Comparison of ENCODE assay signal across 21 cellular contexts in genomic region chr1:216425577-216425976, GRCh38. TPM values are rescaled to one million over a fixed set of nuclear protein-coding genes. Genes with fewer than 3 reads are reported as not detected.
A peak's percentile ranks its signal among the peaks of the same experiment; 100 is the strongest.
DNase-seq lines count a peak whose midpoint lies in the region; ATAC-seq lines count a peak whose summit lies in the region.
"Had no signal": no experiment of that assay in that cellular context is flagged by ENCODE, and none has a peak within 500 bp of the region (broad histone marks: within the 10 kb centered on the region; RNA-seq: fewer than 3 reads in every experiment).

No MANE protein-coding gene starts in this region.

- intact Hi-C loops in left ventricle myocardium superior (cut with micrococcal nuclease): no loop called here

- H3K36me3 Mint-ChIP-seq in activated T-cell treated with anti-CD3 and anti-CD28 coated beads, Interleukin-2, amount 50 U/mL, for 4 hours (ENCODE audit: insufficient read depth): no peaks in the 10 kb centered on the region
- H3K36me3 Mint-ChIP-seq: activated naive CD8-positive, alpha-beta T cell treated with anti-CD3 and anti-CD28 coated beads for 36 hours; mesothelial cell of epicardium; naive thymus-derived CD8-positive, alpha-beta T cell; T-cell had no signal

- no peaks in the 10 kb centered on the region for H3K27me3 Mint-ChIP-seq in activated T-cell treated with anti-CD3 and anti-CD28 coated beads, Interleukin-2, amount 50 U/mL, for 4 hours (ENCODE audit: low read depth)
- H3K27me3 Mint-ChIP-seq: activated CD4-positive, alpha-beta T cell treated with anti-CD3 and anti-CD28 coated beads, Interleukin-2, amount 10 ng/mL, durations not matched to agents 7 days and 5 days; activated naive CD8-positive, alpha-beta T cell treated with anti-CD3 and anti-CD28 coated beads for 36 hours; naive thymus-derived CD8-positive, alpha-beta T cell; T-cell had no signal

- H3K4me1 Mint-ChIP-seq in activated T-cell treated with anti-CD3 and anti-CD28 coated beads, Interleukin-2, amount 50 U/mL, for 4 hours (ENCODE audit: low read depth): no peaks in the 10 kb centered on the region
- H3K4me1 Mint-ChIP-seq: activated CD4-positive, alpha-beta T cell treated with anti-CD3 and anti-CD28 coated beads, Interleukin-2, amount 10 ng/mL, durations not matched to agents 7 days and 5 days; activated naive CD8-positive, alpha-beta T cell treated with anti-CD3 and anti-CD28 coated beads for 36 hours; mesothelial cell of epicardium; naive thymus-derived CD8-positive, alpha-beta T cell; T-cell had no signal

- H3K9me3 Mint-ChIP-seq in activated T-cell treated with anti-CD3 and anti-CD28 coated beads, Interleukin-2, amount 50 U/mL, for 4 hours: peaks cover 7% of the 10 kb centered on the region
- H3K9me3 Mint-ChIP-seq: activated CD4-positive, alpha-beta T cell treated with anti-CD3 and anti-CD28 coated beads, Interleukin-2, amount 10 ng/mL, durations not matched to agents 7 days and 5 days; mesothelial cell of epicardium had no signal

- peak; percentile 7 for DNase-seq in AG08396 (ENCODE audit: low spot score)
- peak; percentile 4 for DNase-seq in M059J (ENCODE audit: low read depth)
- peak; percentile 73 for DNase-seq in amniotic epithelial cell (ENCODE audit: low read depth)
- DNase-seq in left ventricle myocardium superior: no peak
- no peak for DNase-seq in NCI-H510A treated with DMSO at 0.1 percent for 48 hours (lab: John Stamatoyannopoulos, UW)
- DNase-seq in activated T-cell treated with anti-CD3 and anti-CD28 coated beads, Interleukin-2, amount 50 U/mL, for 4 hours: no peak
- DNase-seq: activated CD4-positive, alpha-beta T cell treated with anti-CD3 and anti-CD28 coated beads, Interleukin-2, amount 10 ng/mL, durations not matched to agents 7 days and 5 days; activated naive CD8-positive, alpha-beta T cell treated with anti-CD3 and anti-CD28 coated beads for 36 hours; effector memory CD4-positive, alpha-beta T cell; MM.1S; naive thymus-derived CD8-positive, alpha-beta T cell; NCI-H1436; pancreas; SHP77 treated with DMSO at 0.1 percent for 48 hours; sigmoid colon; T-cell had no signal

- ATAC-seq in left ventricle myocardium superior (peak; percentile 59), HG02938 (IDR thresholded peaks at IDR 0.05; ENCODE audit: unreplicated experiment) (no peak), GM21786 (IDR thresholded peaks at IDR 0.05; ENCODE audit: unreplicated experiment) (no peak)
- no peak for ATAC-seq in activated T-cell treated with anti-CD3 and anti-CD28 coated beads, Interleukin-2, amount 50 U/mL, for 4 hours
- ATAC-seq: esophagus mucosa; naive thymus-derived CD8-positive, alpha-beta T cell; pancreas; T-cell had no signal

- no peak overlapping the region for H3K4me3 Mint-ChIP-seq in activated T-cell treated with anti-CD3 and anti-CD28 coated beads, Interleukin-2, amount 50 U/mL, for 4 hours
- H3K4me3 Mint-ChIP-seq: activated CD4-positive, alpha-beta T cell treated with anti-CD3 and anti-CD28 coated beads, Interleukin-2, amount 10 ng/mL, durations not matched to agents 7 days and 5 days; activated naive CD8-positive, alpha-beta T cell treated with anti-CD3 and anti-CD28 coated beads for 36 hours; mesothelial cell of epicardium; naive thymus-derived CD8-positive, alpha-beta T cell; T-cell had no signal

RNA-seq across cellular contexts. Expression of gene USH2A, which starts 2.3 kb away (rescaled TPM):
- total RNA-seq in M059J (2014; rRNA removed; shearing (Covaris generic)): not detected in 2 replicates
- 2.3 TPM for total RNA-seq in left ventricle myocardium superior
- not detected for total RNA-seq in activated T-cell treated with anti-CD3 and anti-CD28 coated beads, Interleukin-2, amount 50 U/mL, for 4 hours
- total RNA-seq: activated CD4-positive, alpha-beta T cell treated with anti-CD3 and anti-CD28 coated beads, Interleukin-2, amount 10 ng/mL, durations not matched to agents 7 days and 5 days; activated naive CD8-positive, alpha-beta T cell treated with anti-CD3 and anti-CD28 coated beads for 36 hours; chondrocyte; esophagus mucosa; naive thymus-derived CD8-positive, alpha-beta T cell; sigmoid colon; T-cell had no signal

Comparison
In these comparisons a context has a peak if more than half of its experiments do, and no peak if none do; other contexts are left out.
1. DNase-seq: peak in AG08396 (single experiment), M059J (single experiment) and amniotic epithelial cell (single experiment); none in left ventricle myocardium superior (single experiment), NCI-H510A treated with DMSO at 0.1 percent for 48 hours (single experiment) and activated T-cell treated with anti-CD3 and anti-CD28 coated beads, Interleukin-2, amount 50 U/mL, for 4 hours (single experiment).